ENCODE assay signal across 1 cellular context in the genomic region with DNA sequence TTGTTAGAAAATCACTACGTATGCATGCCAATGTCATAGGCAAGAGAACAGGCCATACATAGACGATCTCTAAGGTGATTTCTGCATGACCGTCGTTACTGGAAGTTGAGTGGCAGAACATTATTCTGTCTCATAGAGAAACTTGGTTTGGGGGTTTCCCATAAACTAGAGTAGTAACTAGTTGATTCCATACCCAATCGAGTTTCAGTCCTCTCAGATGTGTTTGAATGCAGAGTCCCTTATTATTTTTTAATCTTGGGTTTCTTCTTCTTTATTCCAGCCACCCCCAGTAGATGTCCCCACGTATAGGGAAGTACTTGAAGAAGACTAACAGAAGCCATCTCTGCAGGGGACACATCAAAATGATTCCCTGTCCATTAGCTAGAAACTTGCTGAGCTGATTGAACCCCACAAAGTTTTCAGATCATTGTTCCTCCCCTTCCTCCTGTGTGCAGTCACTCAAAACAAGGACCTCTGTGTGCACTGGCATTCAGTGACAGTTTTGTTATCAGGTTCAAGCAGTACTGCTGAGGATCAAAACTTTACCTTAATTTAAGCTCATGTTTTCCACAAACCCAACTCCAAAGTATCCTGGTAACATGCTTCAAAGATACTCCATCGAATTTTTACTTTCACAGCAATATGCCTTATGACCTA.
TF ChIP-seq lines count a peak whose summit lies in the region.

No MANE protein-coding gene starts in this region.

TF ChIP-seq in HCT116, 20 proteins besides CTCF, POLR2A, EP300 and RAD21:
- TF ChIP-seq, protein P1, sequence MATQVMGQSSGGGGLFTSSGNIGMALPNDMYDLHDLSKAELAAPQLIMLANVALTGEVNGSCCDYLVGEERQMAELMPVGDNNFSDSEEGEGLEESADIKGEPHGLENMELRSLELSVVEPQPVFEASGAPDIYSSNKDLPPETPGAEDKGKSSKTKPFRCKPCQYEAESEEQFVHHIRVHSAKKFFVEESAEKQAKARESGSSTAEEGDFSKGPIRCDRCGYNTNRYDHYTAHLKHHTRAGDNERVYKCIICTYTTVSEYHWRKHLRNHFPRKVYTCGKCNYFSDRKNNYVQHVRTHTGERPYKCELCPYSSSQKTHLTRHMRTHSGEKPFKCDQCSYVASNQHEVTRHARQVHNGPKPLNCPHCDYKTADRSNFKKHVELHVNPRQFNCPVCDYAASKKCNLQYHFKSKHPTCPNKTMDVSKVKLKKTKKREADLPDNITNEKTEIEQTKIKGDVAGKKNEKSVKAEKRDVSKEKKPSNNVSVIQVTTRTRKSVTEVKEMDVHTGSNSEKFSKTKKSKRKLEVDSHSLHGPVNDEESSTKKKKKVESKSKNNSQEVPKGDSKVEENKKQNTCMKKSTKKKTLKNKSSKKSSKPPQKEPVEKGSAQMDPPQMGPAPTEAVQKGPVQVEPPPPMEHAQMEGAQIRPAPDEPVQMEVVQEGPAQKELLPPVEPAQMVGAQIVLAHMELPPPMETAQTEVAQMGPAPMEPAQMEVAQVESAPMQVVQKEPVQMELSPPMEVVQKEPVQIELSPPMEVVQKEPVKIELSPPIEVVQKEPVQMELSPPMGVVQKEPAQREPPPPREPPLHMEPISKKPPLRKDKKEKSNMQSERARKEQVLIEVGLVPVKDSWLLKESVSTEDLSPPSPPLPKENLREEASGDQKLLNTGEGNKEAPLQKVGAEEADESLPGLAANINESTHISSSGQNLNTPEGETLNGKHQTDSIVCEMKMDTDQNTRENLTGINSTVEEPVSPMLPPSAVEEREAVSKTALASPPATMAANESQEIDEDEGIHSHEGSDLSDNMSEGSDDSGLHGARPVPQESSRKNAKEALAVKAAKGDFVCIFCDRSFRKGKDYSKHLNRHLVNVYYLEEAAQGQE (IDR thresholded peaks at IDR 0.05; ENCODE audit: low read depth): no peak
- TF ChIP-seq ELF1 (IDR thresholded peaks at IDR 0.05; ENCODE audit: borderline replicate concordance, low read depth) (no peak), TCF7L2 (IDR thresholded peaks at IDR 0.05; ENCODE audit: borderline replicate concordance, extremely low read depth, insufficient read depth, insufficient read length) (no peak), POLR2AphosphoS5 (IDR thresholded peaks at IDR 0.05; ENCODE audit: low read depth, low read length) (no peak), CEBPB (IDR thresholded peaks at IDR 0.05; ENCODE audit: low read depth) (no peak), EGR1 (IDR thresholded peaks at IDR 0.05; ENCODE audit: low read depth) (no peak)
- TF ChIP-seq, protein P2, sequence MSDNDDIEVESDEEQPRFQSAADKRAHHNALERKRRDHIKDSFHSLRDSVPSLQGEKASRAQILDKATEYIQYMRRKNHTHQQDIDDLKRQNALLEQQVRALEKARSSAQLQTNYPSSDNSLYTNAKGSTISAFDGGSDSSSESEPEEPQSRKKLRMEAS (IDR thresholded peaks at IDR 0.05): no peak
- TF ChIP-seq, protein P3, sequence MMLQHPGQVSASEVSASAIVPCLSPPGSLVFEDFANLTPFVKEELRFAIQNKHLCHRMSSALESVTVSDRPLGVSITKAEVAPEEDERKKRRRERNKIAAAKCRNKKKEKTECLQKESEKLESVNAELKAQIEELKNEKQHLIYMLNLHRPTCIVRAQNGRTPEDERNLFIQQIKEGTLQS (IDR thresholded peaks at IDR 0.05): no peak
